In genomic region chr11:69055598-69056516, GRCh38 we compare ENCODE assay signal across 8 cellular contexts. TPM values are rescaled to one million over a fixed set of nuclear protein-coding genes. Genes with fewer than 3 reads are reported as not detected.
DNase-seq lines count a peak whose midpoint lies in the region; ATAC-seq, FAIRE-seq and TF ChIP-seq lines count a peak whose summit lies in the region.

No MANE protein-coding gene starts in this region.

- TF ChIP-seq POLR2A in GM12878 (IDR thresholded peaks at IDR 0.05; ENCODE audit: low read depth, low read length): peak; percentile 47; the same call in 1 of the 2 replicates

- H3K4me3 Mint-ChIP-seq in Caco-2 (ENCODE audit: unreplicated experiment): peak overlapping the region; percentile 16

- no peaks in the 10 kb centered on the region for H3K9me2 ChIP-seq in PC-3 (replicated peaks; ENCODE audit: low read length)

- 21% methylated on average over 22 of the region's 22 CpGs for WGBS in GM12878 (ENCODE audit: insufficient coverage, insufficient replicate concordance, low lambda C conversion rate, missing lambda C conversion rate)
- WGBS in small intestine, 3 donors: 44 to 56% (median 53%) methylated on average over 21 to 22 of the region's 22 CpGs

- peaks cover 34% of the 10 kb centered on the region for H3K36me3 Mint-ChIP-seq in Caco-2 (ENCODE audit: insufficient read depth, unreplicated experiment)

- no peaks in the 10 kb centered on the region for H3K9me3 Mint-ChIP-seq in Caco-2 (ENCODE audit: unreplicated experiment)

- RAD21 ChIA-PET in GM12878 (lab: Charles Lee; ENCODE audit: unreplicated experiment): interaction anchor here (1.5 to 1.9 kb wide), 6 partner anchors 7 to 587 kb away, joined by 3 to 7 read pairs (median 4); no protein-coding TSS in a partner anchor

- H3K4me2 ChIP-seq in GM12878 (ENCODE audit: control insufficient read depth, insufficient read depth) (peak overlapping the region; percentile 98), PC-3 (ENCODE audit: low read length) (no peak overlapping the region)

- SMC1A ChIA-PET in GM12878 (lab: Charles Lee; ENCODE audit: uncharacterized antibody, unreplicated experiment): interaction anchor here (0.6 to 3.3 kb wide), 8 partner anchors 12 to 241 kb away, joined by 3 to 10 read pairs (median 4); no protein-coding TSS in a partner anchor

- CTCF ChIA-PET in Caco-2 (lab: Charles Lee) (interaction anchor here (0.7 to 1.2 kb wide), 2 partner anchors 11 to 409 kb away, joined by 4 to 7 read pairs; no protein-coding TSS in a partner anchor), GM12878 (lab: Yijun Ruan, JAX) (interaction anchor here (1.1 to 3.0 kb wide), 3 partner anchors 10 to 31 kb away, joined by 3 to 11 read pairs (median 3); no protein-coding TSS in a partner anchor), PC-3 (lab: Charles Lee) (no interaction called here)

- H3K36me3 ChIP-seq in Caco-2 (ENCODE audit: control insufficient read depth, insufficient read depth, low read length) (peaks cover 5% of the 10 kb centered on the region; the same call in 1 of the 2 replicates), GM12878 (ENCODE audit: control insufficient read depth in 2 of 2, insufficient read depth in 2 of 2, low read length in 1 of 2) (peaks cover 5 to 15% of the 10 kb centered on the region in 2 experiments), small intestine (ENCODE audit: control insufficient read depth in 2 of 2, insufficient read depth in 2 of 2, low read length in 2 of 2) (peaks cover 0 to 7% of the 10 kb centered on the region in 2 donors), PC-3 (ENCODE audit: low read depth, low read length) (no peaks in the 10 kb centered on the region)

- H3K27me3 ChIP-seq in Caco-2 (replicated peaks; ENCODE audit: control insufficient read depth, insufficient read depth, low read length): no peaks in the 10 kb centered on the region
- no peaks in the 10 kb centered on the region for H3K27me3 ChIP-seq in GM12878 (replicated peaks in 1 of 2; ENCODE audit: control insufficient read depth in 2 of 2, insufficient read depth in 2 of 2, low read length in 1 of 2)
- H3K27me3 ChIP-seq in small intestine (ENCODE audit: control insufficient read depth in 2 of 2, insufficient read depth in 2 of 2, low read length in 2 of 2): no peaks in the 10 kb centered on the region
- no peaks in the 10 kb centered on the region for H3K27me3 ChIP-seq in PC-3 (ENCODE audit: low read length)

- H2AFZ ChIP-seq in GM12878 (ENCODE audit: control insufficient read depth, low read depth, low read length) (peak overlapping the region; percentile 55), PC-3 (ENCODE audit: low read length) (no peak overlapping the region)

- H3F3A ChIP-seq in PC-3 (ENCODE audit: low read length, unreplicated experiment): no peaks in the 10 kb centered on the region

- BruUV-seq in Caco-2 (replicated peaks; lab: Mats Ljungman, UMichigan) (no TSS peak), GM12878 (replicated peaks; lab: Mats Ljungman, UMichigan) (no TSS peak), PC-3 (replicated peaks; lab: Mats Ljungman, UMichigan) (no TSS peak)

- ATAC-seq in GM19455 (IDR thresholded peaks at IDR 0.05; ENCODE audit: unreplicated experiment) (peak; percentile 51), HG03432 (IDR thresholded peaks at IDR 0.05; ENCODE audit: unreplicated experiment) (peak; percentile 83), GM12878 (peak; percentile 85), PC-3 (no peak)

- H3K27ac ChIP-seq in GM12878 (ENCODE audit: control insufficient read depth, insufficient read depth): peak overlapping the region; percentile 92
- H3K27ac ChIP-seq in small intestine (ENCODE audit: low read depth in 1 of 2, low read length in 1 of 2): peak overlapping the region; percentile 52 to 68
- H3K27ac ChIP-seq in PC-3 (ENCODE audit: low read length): no peak overlapping the region

- TF ChIP-seq EP300 in GM12878 (IDR thresholded peaks at IDR 0.05; ENCODE audit: borderline replicate concordance in 1 of 2, control insufficient read depth in 1 of 2, low read depth in 2 of 2, low read length in 2 of 2): peak; percentile 85 to 87

- intact Hi-C loops in Caco-2 (cut with micrococcal nuclease; ENCODE audit: unreplicated experiment) (no loop called here), GM12878 (cut with micrococcal nuclease; ENCODE audit: unreplicated experiment) (loop anchor here (1.0 to 10.0 kb wide), 2 partner anchors 211 to 241 kb away; partner anchors contain the start of gene CPT1A), PC-3 (cut with micrococcal nuclease) (no loop called here)

- DNase-seq in Caco-2: no peak
- peak; percentile 94 for DNase-seq in GM12878 (ENCODE audit: low read depth, low spot score)
- peak; percentile 51 for DNase-seq in small intestine
- no peak for DNase-seq in NCI-H774 (lab: John Stamatoyannopoulos, UW)
- no peak for DNase-seq in kidney tubule cell (ENCODE audit: low spot score)
- no peak for DNase-seq in PC-3

- H3K9me3 ChIP-seq in Caco-2 (peaks cover 4% of the 10 kb centered on the region; the same call in 1 of the 2 replicates), GM12878 (replicated peaks; ENCODE audit: control insufficient read depth, insufficient read depth, low read length) (no peaks in the 10 kb centered on the region), small intestine (ENCODE audit: control insufficient read depth, low read depth) (no peaks in the 10 kb centered on the region), PC-3 (ENCODE audit: low read length) (no peaks in the 10 kb centered on the region)

- in situ Hi-C loops in GM12878 (cut with MboI): no loop called here

- POLR2A ChIA-PET in Caco-2 (lab: Charles Lee): interaction anchor here (0.6 kb wide), 1 partner anchor 449 kb away, joined by 7 read pairs; no protein-coding TSS in a partner anchor
- POLR2A ChIA-PET in GM12878 (lab: Charles Lee): interaction anchor here (0.6 to 1.3 kb wide), 3 partner anchors 20 to 546 kb away, joined by 3 read pairs; no protein-coding TSS in a partner anchor
- POLR2A ChIA-PET in PC-3 (lab: Charles Lee; ENCODE audit: unreplicated experiment): no interaction called here

- peak; percentile 94 for FAIRE-seq in GM12878 (lab: Jason Lieb, UNC)
- no peak for FAIRE-seq in small intestine (lab: Jason Lieb, UNC)

- H3K4me3 ChIP-seq in Caco-2 (ENCODE audit: low read depth, low read length) (no peak overlapping the region), GM12878 (peak overlapping the region; percentile 43; the same call in 1 of the 2 replicates), small intestine (ENCODE audit: low read depth in 1 of 2, low read length in 2 of 2) (no peak overlapping the region), PC-3 (ENCODE audit: low read length) (no peak overlapping the region)

- H3K4me1 Mint-ChIP-seq in Caco-2 (ENCODE audit: low read depth, unreplicated experiment): peaks cover 11% of the 10 kb centered on the region

- TF ChIP-seq RAD21 in GM12878 (IDR thresholded peaks at IDR 0.05; ENCODE audit: insufficient read depth, low read depth, low read length): no peak

- peak overlapping the region; percentile 53 for H3K27ac Mint-ChIP-seq in Caco-2 (ENCODE audit: unreplicated experiment)

- H3K79me2 ChIP-seq in GM12878 (ENCODE audit: control insufficient read depth, insufficient read depth, low read length) (peaks cover 42% of the 10 kb centered on the region), PC-3 (ENCODE audit: low read length) (peaks cover 39% of the 10 kb centered on the region)

- H4K20me1 ChIP-seq in GM12878 (ENCODE audit: control insufficient read depth, insufficient read depth) (no peaks in the 10 kb centered on the region; the same call in 1 of the 2 replicates), PC-3 (ENCODE audit: low read length) (no peaks in the 10 kb centered on the region)

- H3K27me3 Mint-ChIP-seq in Caco-2 (ENCODE audit: insufficient read depth, unreplicated experiment): no peaks in the 10 kb centered on the region

- H3K9ac ChIP-seq in GM12878 (ENCODE audit: control insufficient read depth, insufficient read depth, low read length) (peak overlapping the region; percentile 71), PC-3 (ENCODE audit: low read length) (no peak overlapping the region)

- peaks cover 27% of the 10 kb centered on the region for H3K4me1 ChIP-seq in Caco-2
- H3K4me1 ChIP-seq in GM12878 (ENCODE audit: control insufficient read depth, insufficient read depth, low read length): peaks cover 50% of the 10 kb centered on the region
- H3K4me1 ChIP-seq in small intestine (ENCODE audit: control insufficient read depth in 2 of 2, insufficient read depth in 1 of 2, low read depth in 1 of 2, low read length in 1 of 2): peaks cover 0 to 8% of the 10 kb centered on the region in 2 donors
- H3K4me1 ChIP-seq in PC-3 (ENCODE audit: insufficient read depth, low read length): no peaks in the 10 kb centered on the region

- no peak for TF ChIP-seq CTCF in Caco-2 (IDR thresholded peaks at IDR 0.05; ENCODE audit: insufficient read depth in 1 of 2, low read depth in 1 of 2, low read length in 1 of 2, severe bottlenecking in 1 of 2, unreplicated experiment in 1 of 2)
- no peak for TF ChIP-seq CTCF in GM12878 (IDR thresholded peaks at IDR 0.05 in 2 of 3, conservative IDR thresholded peaks at IDR 0.05 in 1 of 3; ENCODE audit: control insufficient read depth in 2 of 3, extremely low read depth in 1 of 3, insufficient read depth in 1 of 3, low read depth in 3 of 3, low read length in 3 of 3)
- TF ChIP-seq CTCF in PC-3 (conservative IDR thresholded peaks at IDR 0.05; ENCODE audit: low read depth, low read length): no peak

RNA-seq across cellular contexts. Expression of gene TPCN2, which starts 7.1 kb away (rescaled TPM):
- total RNA-seq in Caco-2 (2022) (59.5 and 63.6 TPM in 2 replicates), GM12878 (2014; rRNA removed) (8.2 and 10.4 TPM in 2 replicates), GM12878 (2014; rRNA removed; fragmentation: Illumina TruSeq; extraction: Trizol) (5.7 and 6.5 TPM in 2 replicates), GM12878 (2021) (16.3 and 18.4 TPM in 2 replicates), PC-3 (2014; rRNA removed) (13.0 and 14.5 TPM in 2 replicates)
- total RNA-seq in GM12878 (2013; cell fraction: nucleolus; rRNA removed): 108 and 127 TPM in 2 replicates
- 6.3 TPM for polyA plus RNA-seq in GM12878 (2011; ENCODE audit: low read depth)
- polyA plus RNA-seq in GM12878 (2011; rRNA removed) (11.9 and 18.3 TPM in 2 replicates), GM12878 (2014; fragmentation: Illumina TruSeq; extraction: Trizol) (6.2 and 8.3 TPM in 2 replicates), GM12878 (2014; fragmentation: Nextera tagmentation; extraction: Ambion mirVana) (1 to 10 TPM; 1.7 to 2.4 TPM), GM12878 (2014; rRNA removed) (13.5 and 16.2 TPM in 2 replicates), GM12878 (2016; fragmentation: Nextera tagmentation; extraction: Ambion mirVana) (1 to 10 TPM; 7.9 to 8.5 TPM), small intestine (10 to 100 TPM; 11.1 to 13.6 (median 12.0) TPM)
- 15.3 and 17.0 TPM in 2 replicates for polyA plus RNA-seq in GM12878 (2011; cell fraction: cytosol; rRNA removed)
- 127 and 138 TPM in 2 replicates for polyA plus RNA-seq in GM12878 (2011; cell fraction: nucleus; rRNA removed)
- 10.9 and 14.3 TPM in 2 replicates for polyA plus RNA-seq in GM12878 (2012)
- 13.0 and 19.8 TPM in 2 replicates for polyA minus RNA-seq in GM12878 (2011; rRNA and poly(A)+ RNA removed)
- 4.8 and 6.2 TPM in 2 replicates for polyA minus RNA-seq in GM12878 (2011; cell fraction: cytosol; rRNA and poly(A)+ RNA removed)
- polyA minus RNA-seq in GM12878 (2011; cell fraction: nucleus; rRNA and poly(A)+ RNA removed): 30.7 and 43.1 TPM in 2 replicates

RNA-seq across cellular contexts. Expression of gene MRGPRF, which starts 42.8 kb away (rescaled TPM):
- total RNA-seq in Caco-2 (2022) (0.14 TPM in 1 of 2 replicates, not detected in the other), GM12878 (2014; rRNA removed) (not detected in 2 replicates), GM12878 (2014; rRNA removed; fragmentation: Illumina TruSeq; extraction: Trizol) (not detected in 2 replicates), GM12878 (2021) (not detected in 2 replicates), PC-3 (2014; rRNA removed) (not detected in 2 replicates)
- not detected in 2 replicates for total RNA-seq in GM12878 (2013; cell fraction: nucleolus; rRNA removed)
- not detected for polyA plus RNA-seq in GM12878 (2011; ENCODE audit: low read depth)
- polyA plus RNA-seq in GM12878 (2011; rRNA removed) (not detected in 2 replicates), GM12878 (2014; fragmentation: Illumina TruSeq; extraction: Trizol) (not detected in 2 replicates), GM12878 (2014; fragmentation: Nextera tagmentation; extraction: Ambion mirVana) (not detected), GM12878 (2014; rRNA removed) (not detected in 2 replicates), GM12878 (2016; fragmentation: Nextera tagmentation; extraction: Ambion mirVana) (not detected), small intestine (10 to 100 TPM in 1 of 3 donors, 1 to 10 TPM in 1, under 1 TPM in 1; 0.81 to 16.9 (median 1.1) TPM)
- polyA plus RNA-seq in GM12878 (2011; cell fraction: cytosol; rRNA removed): not detected in 2 replicates
- polyA plus RNA-seq in GM12878 (2011; cell fraction: nucleus; rRNA removed): not detected in 2 replicates
- not detected in 2 replicates for polyA plus RNA-seq in GM12878 (2012)
- polyA minus RNA-seq in GM12878 (2011; rRNA and poly(A)+ RNA removed): not detected in 2 replicates
- not detected in 2 replicates for polyA minus RNA-seq in GM12878 (2011; cell fraction: cytosol; rRNA and poly(A)+ RNA removed)
- not detected in 2 replicates for polyA minus RNA-seq in GM12878 (2011; cell fraction: nucleus; rRNA and poly(A)+ RNA removed)

Comparison
In these comparisons a context has a peak if more than half of its experiments do, and no peak if none do; other contexts are left out.
1. DNase-seq: peak in GM12878 (single experiment) and small intestine (single experiment); none in Caco-2 (0 of 2), NCI-H774 (single experiment), kidney tubule cell (single experiment) and PC-3 (single experiment).